Comparison of ENCODE assay signal across 9 cellular contexts in the genomic region with DNA sequence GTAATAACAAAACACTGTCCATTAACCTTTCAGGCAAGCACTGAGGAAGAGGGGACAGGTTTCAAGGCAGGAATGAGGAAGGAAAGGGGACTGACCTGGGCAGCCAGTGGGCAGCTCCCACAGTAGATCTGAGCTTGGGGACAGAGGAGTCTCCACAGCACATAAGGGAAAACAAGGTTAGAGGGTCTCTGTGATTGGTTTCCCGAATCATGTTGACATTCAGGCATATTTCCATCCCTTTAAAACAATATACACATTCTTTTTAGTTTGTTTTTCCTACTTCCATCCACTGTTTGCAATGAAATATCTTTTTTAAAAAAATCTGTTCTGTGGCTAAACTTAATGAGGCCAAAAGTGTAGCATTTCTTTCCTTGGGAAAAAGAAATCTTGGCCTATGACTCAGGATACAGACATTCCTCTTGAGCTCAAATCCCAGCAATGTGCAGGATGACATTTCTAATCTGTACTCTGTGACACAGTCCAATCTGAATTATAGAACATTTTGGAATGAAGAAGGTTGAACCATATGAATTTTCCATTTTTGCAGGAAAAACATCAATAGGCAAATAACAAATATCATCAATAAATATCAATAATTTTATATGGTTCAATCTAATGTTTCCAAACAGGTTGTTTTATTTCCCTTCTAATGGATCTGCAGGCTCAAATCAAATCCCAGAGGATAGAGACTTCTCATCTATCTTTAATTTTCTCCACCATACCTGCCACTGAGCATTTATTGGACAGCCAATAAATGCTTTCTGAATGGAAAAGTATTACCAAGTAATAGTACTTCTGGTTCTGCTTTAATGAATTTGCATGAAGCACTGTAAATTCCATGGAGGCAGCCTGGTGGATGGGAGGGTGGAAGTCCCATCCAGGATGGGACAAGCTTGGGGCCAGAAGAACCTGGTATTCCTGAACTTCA. TPM values are rescaled to one million over a fixed set of nuclear protein-coding genes. Genes with fewer than 3 reads are reported as not detected.
A peak's percentile ranks its signal among the peaks of the same experiment; 100 is the strongest.
DNase-seq lines count a peak whose midpoint lies in the region; ATAC-seq and TF ChIP-seq lines count a peak whose summit lies in the region.
"Had no signal": no experiment of that assay in that cellular context is flagged by ENCODE, and none has a peak within 500 bp of the region (broad histone marks: within the 10 kb centered on the region; RNA-seq: fewer than 3 reads in every experiment).

No MANE protein-coding gene starts in this region.

- H3K36me3 Mint-ChIP-seq in effector memory CD8-positive, alpha-beta T cell (ENCODE audit: insufficient read depth), result peaks cover 6% of the 10 kb centered on the region

- peak overlapping the region; percentile 68 for H3K27ac ChIP-seq in left ventricle myocardium inferior (replicated peaks)
- H3K27ac ChIP-seq in mucosa of rectum (ENCODE audit: low read depth in 2 of 2, low read length in 2 of 2), result peak overlapping the region; percentile 49 to 60

- H3K27me3 ChIP-seq in left ventricle myocardium inferior (ENCODE audit: low read depth), result no peaks in the 10 kb centered on the region
- no peaks in the 10 kb centered on the region for H3K27me3 ChIP-seq in mucosa of rectum (ENCODE audit: control insufficient read depth in 2 of 2, insufficient read depth in 2 of 2, low read length in 2 of 2)
- no peaks in the 10 kb centered on the region for H3K27me3 ChIP-seq in BE2C

- no peak overlapping the region for H3K9ac ChIP-seq in mucosa of rectum (ENCODE audit: low read depth in 1 of 2, low read length in 2 of 2)

- TF ChIP-seq CTCF in left ventricle myocardium inferior (IDR thresholded peaks at IDR 0.05; ENCODE audit: borderline replicate concordance) (no peak), BE2C (IDR thresholded peaks at IDR 0.05; ENCODE audit: low read depth, low read length) (no peak)

- H3K27me3 Mint-ChIP-seq in effector memory CD8-positive, alpha-beta T cell, result peaks cover 30 to 73% of the 10 kb centered on the region in 2 donors

- H3K4me1 Mint-ChIP-seq in effector memory CD8-positive, alpha-beta T cell (ENCODE audit: low read depth in 2 of 2), result peaks cover 15 to 17% of the 10 kb centered on the region in 2 donors

- H3K4me3 ChIP-seq in left ventricle myocardium inferior (no peak overlapping the region), mucosa of rectum (ENCODE audit: low read length in 2 of 2) (no peak overlapping the region), BE2C (ENCODE audit: low read depth, low read length) (no peak overlapping the region)

- H3K9me3 Mint-ChIP-seq in effector memory CD8-positive, alpha-beta T cell, result no peaks in the 10 kb centered on the region

- no peak overlapping the region for H3K4me3 Mint-ChIP-seq in effector memory CD8-positive, alpha-beta T cell
- H3K4me3 Mint-ChIP-seq: B cell had no signal

- H3K36me3 ChIP-seq in left ventricle myocardium inferior (no peaks in the 10 kb centered on the region), mucosa of rectum (ENCODE audit: control insufficient read depth in 2 of 2, insufficient read depth in 2 of 2, low read length in 2 of 2) (no peaks in the 10 kb centered on the region), BE2C (no peaks in the 10 kb centered on the region; the same call in 1 of the 2 replicates)

- H3K9me3 ChIP-seq in left ventricle myocardium inferior (replicated peaks) (no peaks in the 10 kb centered on the region), mucosa of rectum (ENCODE audit: control insufficient read depth in 2 of 2, low read length in 2 of 2) (no peaks in the 10 kb centered on the region), BE2C (no peaks in the 10 kb centered on the region)

- intact Hi-C loops in left ventricle myocardium inferior (cut with micrococcal nuclease) (no loop called here), cardiac septum (cut with DNase I) (no loop called here)

- DNase-seq in left ventricle myocardium inferior, result no peak
- no peak for DNase-seq in cardiac septum (ENCODE audit: low spot score)
- no peak for DNase-seq in effector memory CD8-positive, alpha-beta T cell
- no peak for DNase-seq in BE2C
- no peak for DNase-seq in HuH-7 (ENCODE audit: low spot score)
- no peak for DNase-seq in NCI-H1092 treated with DMSO at 0.1 percent for 48 hours (lab: John Stamatoyannopoulos, UW)

- peaks cover 93% of the 10 kb centered on the region for H3K4me1 ChIP-seq in left ventricle myocardium inferior
- H3K4me1 ChIP-seq in mucosa of rectum (ENCODE audit: control insufficient read depth in 2 of 2, insufficient read depth in 2 of 2, low read length in 2 of 2), result peaks cover 35 to 41% of the 10 kb centered on the region in 2 donors
- H3K4me1 ChIP-seq in BE2C, result peaks cover 42% of the 10 kb centered on the region

- ATAC-seq in effector memory CD8-positive, alpha-beta T cell (replicated peaks), result no peak
- no peak for ATAC-seq in HG03460 (IDR thresholded peaks at IDR 0.05; ENCODE audit: unreplicated experiment)

- H3K27ac Mint-ChIP-seq in effector memory CD8-positive, alpha-beta T cell, result peak overlapping the region; percentile 11 to 90
- H3K27ac Mint-ChIP-seq: B cell had no signal

RNA-seq across cellular contexts. Expression of a gene that starts 54.1 kb away (rescaled TPM):
- 122 TPM for total RNA-seq in left ventricle myocardium inferior
- 180 TPM for total RNA-seq in cardiac septum
- polyA plus RNA-seq in BE2C (2012; ENCODE audit: insufficient read depth, insufficient read length, low read depth), result 164 TPM
